8 cellular contexts compared by ENCODE assay signal in genomic region chr22:19909350-19910179, GRCh38. TPM values are rescaled to one million over a fixed set of nuclear protein-coding genes. Genes with fewer than 3 reads are reported as not detected.
DNase-seq lines count a peak whose midpoint lies in the region; ATAC-seq, FAIRE-seq and TF ChIP-seq lines count a peak whose summit lies in the region.

No MANE protein-coding gene starts in this region.

- FAIRE-seq in RCC 7860 (lab: Jason Lieb, UNC), result no peak

- H3K9me3 Mint-ChIP-seq in activated T-cell treated with anti-CD3 and anti-CD28 coated beads, Interleukin-2, amount 50 U/mL, for 24 hours, result no peaks in the 10 kb centered on the region
- H3K9me3 Mint-ChIP-seq in nephron progenitor cell, result peaks cover 15% of the 10 kb centered on the region

- peaks cover 31% of the 10 kb centered on the region for H3K36me3 Mint-ChIP-seq in activated T-cell treated with anti-CD3 and anti-CD28 coated beads, Interleukin-2, amount 50 U/mL, for 24 hours (ENCODE audit: low read depth)
- peaks cover 26% of the 10 kb centered on the region for H3K36me3 Mint-ChIP-seq in nephron progenitor cell (ENCODE audit: low read depth)

- DNase-seq in COR-L47 (lab: John Stamatoyannopoulos, UW) (peak; percentile 60), RCC 7860 (ENCODE audit: low spot score) (peak; percentile 56), fibroblast of lung (ENCODE audit: low read depth in 2 of 2) (peak; percentile 57 to 77), nephron progenitor cell (peak; percentile 92)
- DNase-seq in Jurkat, Clone E6-1 (ENCODE audit: low read depth, low spot score), result peak; percentile 80
- peak; percentile 89 for DNase-seq in activated T-cell treated with anti-CD3 and anti-CD28 coated beads, Interleukin-2, amount 50 U/mL, for 24 hours
- DNase-seq in stimulated activated naive CD4-positive, alpha-beta T cell (lab: John Stamatoyannopoulos, UW), result peak; percentile 58 to 85 (median 76)

- H3K36me3 ChIP-seq in fibroblast of lung (ENCODE audit: control insufficient read depth, insufficient read depth, low read length), result peaks cover 3% of the 10 kb centered on the region

- TF ChIP-seq CTCF in fibroblast of lung (conservative IDR thresholded peaks at IDR 0.05 in 1 of 2, IDR thresholded peaks at IDR 0.05 in 1 of 2; ENCODE audit: low read depth in 1 of 2, low read length in 2 of 2) (peak; percentile 94 to 95), nephron progenitor cell (IDR thresholded peaks at IDR 0.05) (peak; percentile 74)

- no peak overlapping the region for H3K9ac ChIP-seq in fibroblast of lung (ENCODE audit: insufficient read depth, low read length)

- no peaks in the 10 kb centered on the region for H3K79me2 ChIP-seq in fibroblast of lung (ENCODE audit: control insufficient read depth, insufficient read depth, low read length)

- no peaks in the 10 kb centered on the region for H3K9me3 ChIP-seq in fibroblast of lung (ENCODE audit: control insufficient read depth, insufficient read depth, low read depth, low read length)

- no peak overlapping the region for H3K4me2 ChIP-seq in fibroblast of lung (ENCODE audit: extremely low read depth, insufficient read depth, low read length)

- H4K20me1 ChIP-seq in fibroblast of lung (ENCODE audit: control insufficient read depth, extremely low read depth, insufficient read depth, low read length), result no peaks in the 10 kb centered on the region

- ATAC-seq in GM21576 (IDR thresholded peaks at IDR 0.05; ENCODE audit: unreplicated experiment), result no peak

- H3K4me1 Mint-ChIP-seq in activated T-cell treated with anti-CD3 and anti-CD28 coated beads, Interleukin-2, amount 50 U/mL, for 24 hours (ENCODE audit: low read depth), result peaks cover 3% of the 10 kb centered on the region
- peaks cover 20% of the 10 kb centered on the region for H3K4me1 Mint-ChIP-seq in nephron progenitor cell

- H3K4me3 Mint-ChIP-seq in activated T-cell treated with anti-CD3 and anti-CD28 coated beads, Interleukin-2, amount 50 U/mL, for 24 hours, result no peak overlapping the region
- H3K4me3 Mint-ChIP-seq in nephron progenitor cell, result peak overlapping the region; percentile 13

- H3K4me3 ChIP-seq in Jurkat, Clone E6-1 (ENCODE audit: low read length), result no peak overlapping the region
- no peak overlapping the region for H3K4me3 ChIP-seq in fibroblast of lung (replicated peaks in 1 of 4; ENCODE audit: control extremely low read depth in 1 of 4, insufficient read depth in 1 of 4, low read depth in 3 of 4, low read length in 4 of 4)

- no peak overlapping the region for H2AFZ ChIP-seq in fibroblast of lung (ENCODE audit: low read length)

- H3K27ac ChIP-seq in fibroblast of lung (ENCODE audit: insufficient read depth, low read length), result peak overlapping the region; percentile 45

- no peaks in the 10 kb centered on the region for H3K27me3 ChIP-seq in fibroblast of lung (ENCODE audit: control insufficient read depth, insufficient read depth, low read length)

- H3K27ac Mint-ChIP-seq in activated T-cell treated with anti-CD3 and anti-CD28 coated beads, Interleukin-2, amount 50 U/mL, for 24 hours, result no peak overlapping the region
- no peak overlapping the region for H3K27ac Mint-ChIP-seq in nephron progenitor cell

- peaks cover 3% of the 10 kb centered on the region for H3K4me1 ChIP-seq in fibroblast of lung (ENCODE audit: control insufficient read depth, extremely low read depth, insufficient read depth, low read length)

- no peaks in the 10 kb centered on the region for H3K27me3 Mint-ChIP-seq in activated T-cell treated with anti-CD3 and anti-CD28 coated beads, Interleukin-2, amount 50 U/mL, for 24 hours
- H3K27me3 Mint-ChIP-seq in nephron progenitor cell (ENCODE audit: low read depth, poor library complexity), result peaks cover 33% of the 10 kb centered on the region

RNA-seq across cellular contexts. Expression of gene COMT, which starts 32.0 kb away (rescaled TPM):
- polyA plus RNA-seq in Jurkat, Clone E6-1 (2012; ENCODE audit: insufficient read depth, insufficient read length), result 117 TPM
- total RNA-seq in fibroblast of lung, result 192 and 305 TPM in 2 replicates
- 150 and 208 TPM in 2 replicates for polyA plus RNA-seq in fibroblast of lung
- polyA plus RNA-seq in fibroblast of lung (2012), result 201 and 240 TPM in 2 replicates
- polyA minus RNA-seq in fibroblast of lung (ENCODE audit: low replicate concordance), result 94.0 and 188 TPM in 2 replicates

RNA-seq across cellular contexts. Expression of gene TXNRD2, which starts 32.1 kb away (rescaled TPM):
- polyA plus RNA-seq in Jurkat, Clone E6-1 (2012; ENCODE audit: insufficient read depth, insufficient read length), result 9.0 TPM
- total RNA-seq in fibroblast of lung, result 18.2 and 30.7 TPM in 2 replicates
- 13.2 and 19.7 TPM in 2 replicates for polyA plus RNA-seq in fibroblast of lung
- 17.7 and 33.3 TPM in 2 replicates for polyA plus RNA-seq in fibroblast of lung (2012)
- polyA minus RNA-seq in fibroblast of lung (ENCODE audit: low replicate concordance), result 32.4 and 45.4 TPM in 2 replicates

RNA-seq across cellular contexts. Expression of gene GNB1L, which starts 54.9 kb away (rescaled TPM):
- polyA plus RNA-seq in Jurkat, Clone E6-1 (2012; ENCODE audit: insufficient read depth, insufficient read length), result 4.5 TPM
- total RNA-seq in fibroblast of lung, result 6.4 and 7.8 TPM in 2 replicates
- polyA plus RNA-seq in fibroblast of lung, result 1.4 and 2.1 TPM in 2 replicates
- 4.0 and 6.5 TPM in 2 replicates for polyA plus RNA-seq in fibroblast of lung (2012)
- 0.71 and 1.3 TPM in 2 replicates for polyA minus RNA-seq in fibroblast of lung (ENCODE audit: low replicate concordance)

RNA-seq across cellular contexts. Expression of gene RTL10, which starts 54.9 kb away (rescaled TPM):
- 21.7 TPM for polyA plus RNA-seq in Jurkat, Clone E6-1 (2012; ENCODE audit: insufficient read depth, insufficient read length)
- total RNA-seq in fibroblast of lung, result 7.3 and 7.7 TPM in 2 replicates
- polyA plus RNA-seq in fibroblast of lung, result 5.6 and 6.5 TPM in 2 replicates
- polyA plus RNA-seq in fibroblast of lung (2012), result 7.5 and 8.7 TPM in 2 replicates
- 22.6 and 34.5 TPM in 2 replicates for polyA minus RNA-seq in fibroblast of lung (ENCODE audit: low replicate concordance)
